ENCODE assay signal across 2 cellular contexts in the genomic region with DNA sequence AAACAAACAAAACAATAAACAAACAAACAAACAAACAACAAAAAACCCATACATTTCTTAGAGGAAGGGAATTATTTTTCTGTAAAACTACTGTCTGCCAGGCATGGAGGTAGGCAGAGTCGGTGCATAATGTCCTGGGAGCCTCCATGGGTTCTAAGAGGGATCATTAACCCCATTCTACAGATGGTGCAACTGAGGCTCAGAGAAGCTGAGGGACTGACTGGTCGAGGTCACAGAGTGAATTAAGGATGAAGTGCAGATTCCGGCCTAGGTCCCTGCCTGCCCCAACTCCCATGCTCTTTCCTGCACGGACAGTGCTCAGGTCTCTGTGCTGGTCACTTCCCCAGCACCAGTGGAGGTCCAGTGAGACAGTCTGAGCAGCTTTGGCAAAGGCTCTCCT.
TF ChIP-seq lines count a peak whose summit lies in the region.

No MANE protein-coding gene starts in this region.

TF ChIP-seq in HepG2, 621 proteins besides CTCF, POLR2A, EP300 and RAD21:
- TF ChIP-seq ZNF136 (CRISPR knock-in tag; IDR thresholded peaks at IDR 0.05; ENCODE audit: low read depth) (no peak), SMYD3 (CRISPR knock-in tag; IDR thresholded peaks at IDR 0.05) (no peak), ZNF629 (CRISPR knock-in tag; conservative IDR thresholded peaks at IDR 0.05) (peak; percentile 83), ZNF83 (CRISPR knock-in tag; IDR thresholded peaks at IDR 0.05; ENCODE audit: borderline replicate concordance) (no peak), ARID5B (CRISPR knock-in tag; IDR thresholded peaks at IDR 0.05) (no peak), POGZ (CRISPR knock-in tag; IDR thresholded peaks at IDR 0.05) (no peak), SAP130 (CRISPR knock-in tag; IDR thresholded peaks at IDR 0.05; ENCODE audit: low read depth) (no peak)

TF ChIP-seq in K562, 482 proteins besides CTCF, POLR2A, EP300 and RAD21:
- TF ChIP-seq BCOR (IDR thresholded peaks at IDR 0.05) (peak; percentile 81), ATF4 (CRISPR knock-in tag; IDR thresholded peaks at IDR 0.05) (no peak), SMARCA5 (IDR thresholded peaks at IDR 0.05) (0 out of 2 replicates have a peak, but pooled peaks have one; percentile 44), PTBP1 (IDR thresholded peaks at IDR 0.05; ENCODE audit: low read depth, low read length) (0 out of 2 replicates have a peak, but pooled peaks have one; percentile 28), RBM25 (IDR thresholded peaks at IDR 0.05; ENCODE audit: low read depth, low read length, severe bottlenecking) (peak; percentile 90), SMC3 (conservative IDR thresholded peaks at IDR 0.05; ENCODE audit: insufficient read depth, low read depth, low read length) (no peak), ZKSCAN1 (IDR thresholded peaks at IDR 0.05; ENCODE audit: low read depth, low read length) (no peak), CHD4 (IDR thresholded peaks at IDR 0.05; ENCODE audit: insufficient read depth, insufficient replicate concordance, low read depth, low read length, poor library complexity, severe bottlenecking) (peak; percentile 38), NCOA4 (IDR thresholded peaks at IDR 0.05; ENCODE audit: partially characterized antibody) (no peak), KDM1A (IDR thresholded peaks at IDR 0.05) (peak in 1 of 2 experiments; percentile 45; a peak in 2 of 4 replicates), SIN3B (IDR thresholded peaks at IDR 0.05; ENCODE audit: low read depth) (no peak)
